4 cellular contexts compared by ENCODE assay signal in genomic region chr1:38845088-38845487, GRCh38. TPM values are rescaled to one million over a fixed set of nuclear protein-coding genes. Genes with fewer than 3 reads are reported as not detected.
"Had no signal": no experiment of that assay in that cellular context is flagged by ENCODE, and none has a peak within 500 bp of the region (broad histone marks: within the 10 kb centered on the region; RNA-seq: fewer than 3 reads in every experiment).

No MANE protein-coding gene starts in this region.

RNA-seq across cellular contexts. Expression of gene GJA9, which starts 36.3 kb away (rescaled TPM):
- total RNA-seq: LHCN-M2, M059J, MCF 10A, NCI-H460 had no signal
